Comparison of ENCODE assay signal across 24 cellular contexts in the genomic region with DNA sequence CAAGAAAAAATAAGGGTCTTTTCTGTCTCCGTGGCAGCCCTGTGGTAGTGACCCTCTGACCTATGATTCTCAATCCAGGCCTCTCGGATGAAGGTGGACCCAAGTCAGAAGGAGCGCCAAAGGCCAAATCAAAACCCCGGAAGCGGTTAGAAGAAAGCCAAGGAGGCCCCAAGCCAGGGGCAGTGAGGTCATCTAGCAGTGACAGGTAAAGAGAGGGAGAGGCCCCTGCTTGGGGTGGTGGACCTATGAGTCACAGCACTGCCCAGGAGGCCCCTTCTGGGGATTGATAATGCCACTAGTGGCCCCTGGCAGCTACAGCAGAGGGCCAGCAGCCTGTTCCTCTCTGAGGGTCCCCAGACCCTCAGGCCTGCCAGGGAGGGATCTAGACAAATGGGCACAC. TPM values are rescaled to one million over a fixed set of nuclear protein-coding genes. Genes with fewer than 3 reads are reported as not detected.
DNase-seq lines count a peak whose midpoint lies in the region; FAIRE-seq and TF ChIP-seq lines count a peak whose summit lies in the region.
"Had no signal": no experiment of that assay in that cellular context is flagged by ENCODE, and none has a peak within 500 bp of the region (broad histone marks: within the 10 kb centered on the region; RNA-seq: fewer than 3 reads in every experiment).

No MANE protein-coding gene starts in this region.

- no peaks in the 10 kb centered on the region for H3K27me3 ChIP-seq in small intestine (ENCODE audit: control insufficient read depth in 2 of 2, insufficient read depth in 2 of 2, low read length in 2 of 2)
- H3K27me3 ChIP-seq: testis had no signal

- no peak overlapping the region for H3K4me3 ChIP-seq in small intestine (ENCODE audit: low read depth in 1 of 2, low read length in 2 of 2)
- H3K4me3 ChIP-seq: GM23338, prostate gland, SK-N-MC, testis had no signal

- FAIRE-seq in small intestine (lab: Jason Lieb, UNC): no peak
- FAIRE-seq: A204.1, colon, islet of Langerhans had no signal

- H3K9me3 Mint-ChIP-seq in activated CD4-positive, alpha-beta T cell treated with anti-CD3 and anti-CD28 coated beads, Interleukin-2, amount 10 ng/mL, durations not matched to agents 24 days and 14 days: no peaks in the 10 kb centered on the region
- H3K9me3 Mint-ChIP-seq in brain: no peaks in the 10 kb centered on the region
- H3K9me3 Mint-ChIP-seq: GM23338, nephron progenitor cell had no signal

- H3K36me3 Mint-ChIP-seq in activated CD4-positive, alpha-beta T cell treated with anti-CD3 and anti-CD28 coated beads, Interleukin-2, amount 10 ng/mL, durations not matched to agents 24 days and 14 days (ENCODE audit: low read depth): no peaks in the 10 kb centered on the region
- peaks cover 8% of the 10 kb centered on the region for H3K36me3 Mint-ChIP-seq in brain

- DNase-seq in activated CD4-positive, alpha-beta T cell treated with anti-CD3 and anti-CD28 coated beads, Interleukin-2, amount 10 ng/mL, durations not matched to agents 24 days and 14 days: peak; percentile 60
- DNase-seq in activated CD4-positive, alpha-beta T cell treated with anti-CD3 and anti-CD28 coated beads for 4 hours: no peak
- DNase-seq in NOMO-1 (lab: John Stamatoyannopoulos, UW; ENCODE audit: unreplicated experiment in 2 of 2): peak; percentile 51 to 54
- DNase-seq in small intestine: peak; percentile 51
- no peak for DNase-seq in mucosa of gallbladder (ENCODE audit: low spot score)
- no peak for DNase-seq in NCI-H1092 (lab: John Stamatoyannopoulos, UW)
- DNase-seq in COR-L47 (lab: John Stamatoyannopoulos, UW): no peak
- DNase-seq: activated CD8-positive, alpha-beta memory T cell treated with anti-CD3 and anti-CD28 coated beads, Interleukin-2, amount 50 U/mL, for 48 hours; activated naive CD4-positive, alpha-beta T cell; DMS79; mesenchymal stem cell; NCI-H1930; NCI-H510A; nephron progenitor cell; T-helper 9 cell; testis had no signal

- TF ChIP-seq CTCF in brain (conservative IDR thresholded peaks at IDR 0.05): no peak

- H3K36me3 ChIP-seq in small intestine (ENCODE audit: control insufficient read depth in 2 of 2, insufficient read depth in 2 of 2, low read length in 2 of 2): no peaks in the 10 kb centered on the region
- H3K36me3 ChIP-seq: prostate gland had no signal

- H3K9me3 ChIP-seq in small intestine (ENCODE audit: control insufficient read depth, low read depth): no peaks in the 10 kb centered on the region
- H3K9me3 ChIP-seq: prostate gland, testis had no signal

- H3K4me3 Mint-ChIP-seq in activated CD4-positive, alpha-beta T cell treated with anti-CD3 and anti-CD28 coated beads, Interleukin-2, amount 10 ng/mL, durations not matched to agents 24 days and 14 days: no peak overlapping the region
- peak overlapping the region in 1 of 5 experiments; percentile 14 for H3K4me3 Mint-ChIP-seq in brain
- H3K4me3 Mint-ChIP-seq: GM23338, nephron progenitor cell had no signal

- 20 to 56% (median 35%) methylated on average over 5 of the region's 5 CpGs for WGBS in small intestine, 3 donors

- H3K27me3 Mint-ChIP-seq in activated CD4-positive, alpha-beta T cell treated with anti-CD3 and anti-CD28 coated beads, Interleukin-2, amount 10 ng/mL, durations not matched to agents 24 days and 14 days: peaks cover 65% of the 10 kb centered on the region
- H3K27me3 Mint-ChIP-seq in brain: no peaks in the 10 kb centered on the region

- no peak overlapping the region for H3K27ac ChIP-seq in small intestine (ENCODE audit: low read depth in 1 of 2, low read length in 1 of 2)
- H3K27ac ChIP-seq: C4-2B, prostate gland, SK-N-MC, testis had no signal

- H3K4me1 Mint-ChIP-seq in activated CD4-positive, alpha-beta T cell treated with anti-CD3 and anti-CD28 coated beads, Interleukin-2, amount 10 ng/mL, durations not matched to agents 24 days and 14 days: peaks cover 28% of the 10 kb centered on the region
- peaks cover 38% of the 10 kb centered on the region for H3K4me1 Mint-ChIP-seq in brain

- H3K27ac Mint-ChIP-seq in activated CD4-positive, alpha-beta T cell treated with anti-CD3 and anti-CD28 coated beads, Interleukin-2, amount 10 ng/mL, durations not matched to agents 24 days and 14 days: peak overlapping the region; percentile 25
- peak overlapping the region in 3 of 5 experiments; percentile 8 to 82 (median 75) for H3K27ac Mint-ChIP-seq in brain
- H3K27ac Mint-ChIP-seq: GM23338, nephron progenitor cell had no signal

- H3K4me1 ChIP-seq in small intestine (ENCODE audit: control insufficient read depth in 2 of 2, insufficient read depth in 1 of 2, low read depth in 1 of 2, low read length in 1 of 2): peaks cover 2 to 7% of the 10 kb centered on the region in 2 donors
- H3K4me1 ChIP-seq: prostate gland, testis had no signal

- intact Hi-C loops in activated CD4-positive, alpha-beta T cell treated with anti-CD3 and anti-CD28 coated beads, Interleukin-2, amount 10 ng/mL, durations not matched to agents 24 days and 14 days (cut with micrococcal nuclease): no loop called here

RNA-seq across cellular contexts. Expression of a gene that starts 6.4 kb away (rescaled TPM):
- 3.9 and 5.8 TPM in 2 replicates for total RNA-seq in activated CD4-positive, alpha-beta T cell treated with anti-CD3 and anti-CD28 coated beads, Interleukin-2, amount 10 ng/mL, durations not matched to agents 24 days and 14 days
- polyA plus RNA-seq in brain (ENCODE audit: insufficient read depth, low read depth, low replicate concordance) (23.4 TPM), small intestine (10 to 100 TPM; 17.2 to 21.4 (median 20.0) TPM)
- total RNA-seq in mucosa of gallbladder: 25.0 TPM

RNA-seq across cellular contexts. Expression of a gene that starts 33.6 kb away (rescaled TPM):
- 17.2 and 17.3 TPM in 2 replicates for total RNA-seq in activated CD4-positive, alpha-beta T cell treated with anti-CD3 and anti-CD28 coated beads, Interleukin-2, amount 10 ng/mL, durations not matched to agents 24 days and 14 days
- 6.6 TPM for polyA plus RNA-seq in brain (ENCODE audit: insufficient read depth, low read depth, low replicate concordance)
- 1 to 10 TPM; 2.4 to 4.1 (median 2.5) TPM for polyA plus RNA-seq in small intestine
- 7.6 TPM for total RNA-seq in mucosa of gallbladder

Comparison
In these comparisons a context has a peak if more than half of its experiments do, and no peak if none do; other contexts are left out.
1. DNase-seq: peak in activated CD4-positive, alpha-beta T cell treated with anti-CD3 and anti-CD28 coated beads, Interleukin-2, amount 10 ng/mL, durations not matched to agents 24 days and 14 days (single experiment), NOMO-1 (2 of 2) and small intestine (single experiment); none in activated CD4-positive, alpha-beta T cell treated with anti-CD3 and anti-CD28 coated beads for 4 hours (0 of 2), mucosa of gallbladder (single experiment), NCI-H1092 (single experiment) and COR-L47 (single experiment).